In the genomic region with DNA sequence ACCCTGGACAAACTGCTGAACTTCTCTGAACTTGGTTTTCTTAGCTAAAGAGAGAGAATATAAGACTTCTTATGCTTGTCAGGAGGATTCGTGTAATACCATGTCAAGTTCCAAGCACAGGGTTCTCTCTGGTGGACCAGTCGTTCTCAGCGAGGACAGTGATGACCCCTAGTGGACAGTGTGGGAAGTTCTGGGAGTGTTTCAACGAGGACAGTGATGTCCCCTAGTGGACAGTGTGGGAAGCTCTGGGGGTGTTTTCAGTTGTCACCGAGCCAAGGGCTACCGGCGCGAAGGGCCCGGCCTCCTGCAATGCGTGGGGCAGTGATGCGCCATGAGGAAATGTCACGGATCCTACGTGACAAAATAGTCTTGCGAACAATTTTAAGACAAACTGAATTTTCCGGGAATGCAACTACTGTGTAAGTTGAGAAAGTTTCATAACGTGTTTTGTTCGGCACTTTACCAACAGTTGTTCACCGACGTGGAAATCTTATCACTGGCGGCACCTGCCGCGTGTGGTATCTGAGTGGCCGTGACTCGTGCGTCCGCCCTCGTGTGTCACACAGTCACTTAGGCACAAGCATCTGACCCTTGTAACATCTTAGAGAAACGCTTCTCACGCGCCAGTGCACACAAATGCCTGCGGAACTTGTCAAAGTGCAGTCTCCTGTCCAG, we compare ENCODE assay signal across 1 cellular context.
TF ChIP-seq lines count a peak whose summit lies in the region.

No MANE protein-coding gene starts in this region.

TF ChIP-seq in HepG2, 621 proteins besides CTCF, POLR2A, EP300 and RAD21 (continued from another document and continues in another):
- TF ChIP-seq JUN (CRISPR knock-in tag; IDR thresholded peaks at IDR 0.05) = no peak
- TF ChIP-seq ZNF124 (CRISPR knock-in tag; IDR thresholded peaks at IDR 0.05) = 0 out of 2 replicates have a peak, but pooled peaks have one; percentile 67
- TF ChIP-seq MXI1 (IDR thresholded peaks at IDR 0.05; ENCODE audit: borderline replicate concordance, low read depth, low read length) = no peak; the same call in 2 of the 3 replicates
- TF ChIP-seq KLF11 (CRISPR knock-in tag; IDR thresholded peaks at IDR 0.05) = peak; percentile 32; the same call in 1 of the 2 replicates
- TF ChIP-seq GATAD1 (CRISPR knock-in tag; IDR thresholded peaks at IDR 0.05) = peak; percentile 48; the same call in 1 of the 2 replicates
- no peak for TF ChIP-seq TSC22D2 (CRISPR knock-in tag; IDR thresholded peaks at IDR 0.05; ENCODE audit: borderline replicate concordance)
- TF ChIP-seq, protein P1, sequence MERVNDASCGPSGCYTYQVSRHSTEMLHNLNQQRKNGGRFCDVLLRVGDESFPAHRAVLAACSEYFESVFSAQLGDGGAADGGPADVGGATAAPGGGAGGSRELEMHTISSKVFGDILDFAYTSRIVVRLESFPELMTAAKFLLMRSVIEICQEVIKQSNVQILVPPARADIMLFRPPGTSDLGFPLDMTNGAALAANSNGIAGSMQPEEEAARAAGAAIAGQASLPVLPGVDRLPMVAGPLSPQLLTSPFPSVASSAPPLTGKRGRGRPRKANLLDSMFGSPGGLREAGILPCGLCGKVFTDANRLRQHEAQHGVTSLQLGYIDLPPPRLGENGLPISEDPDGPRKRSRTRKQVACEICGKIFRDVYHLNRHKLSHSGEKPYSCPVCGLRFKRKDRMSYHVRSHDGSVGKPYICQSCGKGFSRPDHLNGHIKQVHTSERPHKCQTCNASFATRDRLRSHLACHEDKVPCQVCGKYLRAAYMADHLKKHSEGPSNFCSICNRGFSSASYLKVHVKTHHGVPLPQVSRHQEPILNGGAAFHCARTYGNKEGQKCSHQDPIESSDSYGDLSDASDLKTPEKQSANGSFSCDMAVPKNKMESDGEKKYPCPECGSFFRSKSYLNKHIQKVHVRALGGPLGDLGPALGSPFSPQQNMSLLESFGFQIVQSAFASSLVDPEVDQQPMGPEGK (CRISPR knock-in tag; IDR thresholded peaks at IDR 0.05) = peak; percentile 44; the same call in 1 of the 2 replicates
- no peak for TF ChIP-seq ZFP82 (CRISPR knock-in tag; IDR thresholded peaks at IDR 0.05; ENCODE audit: borderline replicate concordance)
- TF ChIP-seq, protein P2, sequence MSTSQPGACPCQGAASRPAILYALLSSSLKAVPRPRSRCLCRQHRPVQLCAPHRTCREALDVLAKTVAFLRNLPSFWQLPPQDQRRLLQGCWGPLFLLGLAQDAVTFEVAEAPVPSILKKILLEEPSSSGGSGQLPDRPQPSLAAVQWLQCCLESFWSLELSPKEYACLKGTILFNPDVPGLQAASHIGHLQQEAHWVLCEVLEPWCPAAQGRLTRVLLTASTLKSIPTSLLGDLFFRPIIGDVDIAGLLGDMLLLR (CRISPR knock-in tag; IDR thresholded peaks at IDR 0.05) = peak; percentile 61; the same call in 1 of the 2 replicates
- no peak for TF ChIP-seq ZNF839 (CRISPR knock-in tag; IDR thresholded peaks at IDR 0.05; ENCODE audit: borderline replicate concordance)
- TF ChIP-seq RXRA (CRISPR knock-in tag; IDR thresholded peaks at IDR 0.05) = peak; percentile 40; the same call in 1 of the 2 replicates
- peak; percentile 83; the same call in 1 of the 2 replicates for TF ChIP-seq ZNF614 (CRISPR knock-in tag; IDR thresholded peaks at IDR 0.05; ENCODE audit: borderline replicate concordance)
- TF ChIP-seq CBFB (CRISPR knock-in tag; IDR thresholded peaks at IDR 0.05) = 0 out of 2 replicates have a peak, but pooled peaks have one; percentile 55
- no peak for TF ChIP-seq ZNF790 (CRISPR knock-in tag; IDR thresholded peaks at IDR 0.05; ENCODE audit: borderline replicate concordance)
- TF ChIP-seq FOXO4 (CRISPR knock-in tag; conservative IDR thresholded peaks at IDR 0.05) = no peak
- TF ChIP-seq SSRP1 (CRISPR knock-in tag; IDR thresholded peaks at IDR 0.05) = peak; percentile 82; the same call in 1 of the 2 replicates
- no peak for TF ChIP-seq EZH2 (conservative IDR thresholded peaks at IDR 0.05; ENCODE audit: low read depth, low read length)
- TF ChIP-seq, protein P3, sequence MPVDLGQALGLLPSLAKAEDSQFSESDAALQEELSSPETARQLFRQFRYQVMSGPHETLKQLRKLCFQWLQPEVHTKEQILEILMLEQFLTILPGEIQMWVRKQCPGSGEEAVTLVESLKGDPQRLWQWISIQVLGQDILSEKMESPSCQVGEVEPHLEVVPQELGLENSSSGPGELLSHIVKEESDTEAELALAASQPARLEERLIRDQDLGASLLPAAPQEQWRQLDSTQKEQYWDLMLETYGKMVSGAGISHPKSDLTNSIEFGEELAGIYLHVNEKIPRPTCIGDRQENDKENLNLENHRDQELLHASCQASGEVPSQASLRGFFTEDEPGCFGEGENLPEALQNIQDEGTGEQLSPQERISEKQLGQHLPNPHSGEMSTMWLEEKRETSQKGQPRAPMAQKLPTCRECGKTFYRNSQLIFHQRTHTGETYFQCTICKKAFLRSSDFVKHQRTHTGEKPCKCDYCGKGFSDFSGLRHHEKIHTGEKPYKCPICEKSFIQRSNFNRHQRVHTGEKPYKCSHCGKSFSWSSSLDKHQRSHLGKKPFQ (CRISPR knock-in tag; IDR thresholded peaks at IDR 0.05; ENCODE audit: insufficient replicate concordance) = no peak
- TF ChIP-seq PHF8 (CRISPR knock-in tag; IDR thresholded peaks at IDR 0.05) = 0 out of 2 replicates have a peak, but pooled peaks have one; percentile 34
- TF ChIP-seq YY1 (IDR thresholded peaks at IDR 0.05; ENCODE audit: insufficient read depth, insufficient replicate concordance, low read depth, low read length) = no peak
- peak; percentile 79 for TF ChIP-seq GATAD2A (CRISPR knock-in tag; IDR thresholded peaks at IDR 0.05)
- TF ChIP-seq TARDBP (CRISPR knock-in tag; IDR thresholded peaks at IDR 0.05) = peak; percentile 39; the same call in 1 of the 2 replicates
- TF ChIP-seq MEIS2 (CRISPR knock-in tag; IDR thresholded peaks at IDR 0.05) = no peak
- TF ChIP-seq IKZF1 (IDR thresholded peaks at IDR 0.05) = no peak
- TF ChIP-seq ZNF580 (CRISPR knock-in tag; IDR thresholded peaks at IDR 0.05; ENCODE audit: borderline replicate concordance, low read depth) = peak; percentile 84
- no peak for TF ChIP-seq PCBP2 (optimal IDR thresholded peaks at IDR 0.05; ENCODE audit: low read depth, low read length, poor library complexity, severe bottlenecking)
- no peak for TF ChIP-seq ARHGAP35 (CRISPR knock-in tag; IDR thresholded peaks at IDR 0.05; ENCODE audit: borderline replicate concordance)
- TF ChIP-seq ZNF496 (CRISPR knock-in tag; IDR thresholded peaks at IDR 0.05; ENCODE audit: insufficient replicate concordance) = no peak
- TF ChIP-seq HNRNPK (IDR thresholded peaks at IDR 0.05; ENCODE audit: low read depth, low read length, poor library complexity, severe bottlenecking) = no peak
- no peak for TF ChIP-seq ATRX (CRISPR knock-in tag; IDR thresholded peaks at IDR 0.05; ENCODE audit: borderline replicate concordance)
- TF ChIP-seq THRA (CRISPR knock-in tag; IDR thresholded peaks at IDR 0.05; ENCODE audit: borderline replicate concordance) = peak; percentile 42; the same call in 1 of the 2 replicates
- TF ChIP-seq SKI (IDR thresholded peaks at IDR 0.05; ENCODE audit: partially characterized antibody) = peak; percentile 44
- TF ChIP-seq PPARG (CRISPR knock-in tag; conservative IDR thresholded peaks at IDR 0.05) = 0 out of 2 replicates have a peak, but pooled peaks have one; percentile 33
- TF ChIP-seq SPEN (CRISPR knock-in tag; IDR thresholded peaks at IDR 0.05; ENCODE audit: low read depth) = peak; percentile 45; the same call in 1 of the 2 replicates
- peak; percentile 56 for TF ChIP-seq FOSL2 (CRISPR knock-in tag; IDR thresholded peaks at IDR 0.05)
- TF ChIP-seq, protein P4, sequence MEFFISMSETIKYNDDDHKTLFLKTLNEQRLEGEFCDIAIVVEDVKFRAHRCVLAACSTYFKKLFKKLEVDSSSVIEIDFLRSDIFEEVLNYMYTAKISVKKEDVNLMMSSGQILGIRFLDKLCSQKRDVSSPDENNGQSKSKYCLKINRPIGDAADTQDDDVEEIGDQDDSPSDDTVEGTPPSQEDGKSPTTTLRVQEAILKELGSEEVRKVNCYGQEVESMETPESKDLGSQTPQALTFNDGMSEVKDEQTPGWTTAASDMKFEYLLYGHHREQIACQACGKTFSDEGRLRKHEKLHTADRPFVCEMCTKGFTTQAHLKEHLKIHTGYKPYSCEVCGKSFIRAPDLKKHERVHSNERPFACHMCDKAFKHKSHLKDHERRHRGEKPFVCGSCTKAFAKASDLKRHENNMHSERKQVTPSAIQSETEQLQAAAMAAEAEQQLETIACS (CRISPR knock-in tag; IDR thresholded peaks at IDR 0.05) = no peak
- TF ChIP-seq ZNF468 (CRISPR knock-in tag; IDR thresholded peaks at IDR 0.05) = no peak
- peak; percentile 68 for TF ChIP-seq THAP11 (CRISPR knock-in tag; IDR thresholded peaks at IDR 0.05)
- TF ChIP-seq GMEB1 (CRISPR knock-in tag; IDR thresholded peaks at IDR 0.05; ENCODE audit: borderline replicate concordance) = peak; percentile 19; the same call in 1 of the 2 replicates
- no peak for TF ChIP-seq GLI4 (CRISPR knock-in tag; IDR thresholded peaks at IDR 0.05; ENCODE audit: borderline replicate concordance)
- no peak for TF ChIP-seq ZNF367 (CRISPR knock-in tag; IDR thresholded peaks at IDR 0.05; ENCODE audit: borderline replicate concordance)
- no peak for TF ChIP-seq ZNF335 (CRISPR knock-in tag; IDR thresholded peaks at IDR 0.05)
- 0 out of 2 replicates have a peak, but pooled peaks have one; percentile 32 for TF ChIP-seq YEATS2 (CRISPR knock-in tag; IDR thresholded peaks at IDR 0.05; ENCODE audit: borderline replicate concordance)
- TF ChIP-seq XRCC5 (optimal IDR thresholded peaks at IDR 0.05; ENCODE audit: low read length) = peak; percentile 99
- TF ChIP-seq ARID4A (CRISPR knock-in tag; IDR thresholded peaks at IDR 0.05; ENCODE audit: borderline replicate concordance) = peak; percentile 24; the same call in 1 of the 2 replicates
- no peak for TF ChIP-seq ATF1 (CRISPR knock-in tag; IDR thresholded peaks at IDR 0.05)
- TF ChIP-seq SRF (IDR thresholded peaks at IDR 0.05; ENCODE audit: low read depth, low read length) = 0 out of 2 replicates have a peak, but pooled peaks have one; percentile 12
- no peak for TF ChIP-seq ZFP1 (CRISPR knock-in tag; IDR thresholded peaks at IDR 0.05)
- peak; percentile 40 for TF ChIP-seq ZFP36 (IDR thresholded peaks at IDR 0.05; ENCODE audit: borderline replicate concordance, low read depth, low read length, partially characterized antibody)
- peak; percentile 50; the same call in 1 of the 2 replicates for TF ChIP-seq KAT8 (CRISPR knock-in tag; IDR thresholded peaks at IDR 0.05)
- TF ChIP-seq SALL1 (CRISPR knock-in tag; IDR thresholded peaks at IDR 0.05) = peak; percentile 55
